Comparison of ENCODE assay signal across 9 cellular contexts in the genomic region with DNA sequence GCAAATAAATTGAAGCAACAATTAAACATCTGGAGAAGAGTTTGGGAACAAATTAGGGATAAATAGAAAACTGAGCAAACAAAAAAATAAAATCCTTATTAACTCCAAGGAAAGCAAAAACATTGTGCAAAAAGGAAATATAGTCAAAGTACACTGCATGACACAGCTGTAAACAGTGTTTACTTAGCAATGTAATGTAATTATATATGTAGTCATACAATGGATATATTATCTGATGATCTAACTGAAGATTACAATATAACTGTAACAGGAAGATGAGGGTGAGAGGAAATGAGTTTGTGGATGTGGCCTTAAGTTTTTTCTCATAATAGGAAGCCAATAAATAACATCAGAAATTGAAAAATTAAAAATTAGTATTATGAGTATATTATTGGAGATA. TPM values are rescaled to one million over a fixed set of nuclear protein-coding genes. Genes with fewer than 3 reads are reported as not detected.
"Had no signal": no experiment of that assay in that cellular context is flagged by ENCODE, and none has a peak within 500 bp of the region (broad histone marks: within the 10 kb centered on the region; RNA-seq: fewer than 3 reads in every experiment).

No MANE protein-coding gene starts in this region.

- ATAC-seq: GM23338, HepG2 had no signal

- H2AFZ ChIP-seq: GM23338 had no signal

- H3K4me3 ChIP-seq: GM23338 had no signal

- FAIRE-seq: H1, H54, HepG2 had no signal

- DNase-seq: H9, HCEC 1CT had no signal

- H3K27ac ChIP-seq: HL-60 had no signal

- H3K4me2 ChIP-seq: GM23338 had no signal

RNA-seq across cellular contexts. Expression of gene SCN10A, which starts 42.5 kb away (rescaled TPM):
- total RNA-seq: H1, H9, HepG2, HT1080 had no signal
- polyA plus RNA-seq: GM23338, H1, HepG2, IgD-negative memory B cell had no signal
